In genomic region chr5:135833961-135834638, GRCh38 we compare ENCODE assay signal across 9 cellular contexts. TPM values are rescaled to one million over a fixed set of nuclear protein-coding genes. Genes with fewer than 3 reads are reported as not detected.
DNase-seq lines count a peak whose midpoint lies in the region; ATAC-seq, FAIRE-seq and TF ChIP-seq lines count a peak whose summit lies in the region.
"Had no signal": no experiment of that assay in that cellular context is flagged by ENCODE, and none has a peak within 500 bp of the region (broad histone marks: within the 10 kb centered on the region; RNA-seq: fewer than 3 reads in every experiment).

No MANE protein-coding gene starts in this region.

- no peak overlapping the region for H2AFZ ChIP-seq in OCI-LY7 (ENCODE audit: low read length)

- no peak overlapping the region for H3K4me2 ChIP-seq in OCI-LY7 (ENCODE audit: low read length)

- 4 to 9% methylated on average over 3 to 9 of the region's 16 CpGs for WGBS in gastroesophageal sphincter (ENCODE audit: low coverage in 1 of 2), 2 donors

- no peaks in the 10 kb centered on the region for H3K79me2 ChIP-seq in OCI-LY7 (ENCODE audit: insufficient read depth, low read depth, low read length)

- no peak overlapping the region for H3K4me3 ChIP-seq in OCI-LY7 (ENCODE audit: low read depth, low read length, poor library complexity, severe bottlenecking)
- H3K4me3 ChIP-seq in gastroesophageal sphincter, result peak overlapping the region in 1 of 2 donors; percentile 48
- H3K4me3 ChIP-seq in gastrocnemius medialis, result peak overlapping the region; percentile 57 to 77 (median 58)

- TF ChIP-seq CTCF in D721Med (IDR thresholded peaks at IDR 0.05; ENCODE audit: insufficient read depth, missing control alignments) (peak; percentile 59), OCI-LY7 (conservative IDR thresholded peaks at IDR 0.05; ENCODE audit: low read length) (peak; percentile 68; the same call in 1 of the 2 replicates), gastroesophageal sphincter (IDR thresholded peaks at IDR 0.05) (peak in 2 of 4 experiments; percentile 50 to 66), gastrocnemius medialis (IDR thresholded peaks at IDR 0.05 in 4 of 5, conservative IDR thresholded peaks at IDR 0.05 in 1 of 5) (peak; percentile 29 to 78 (median 69))

- FAIRE-seq in D721Med (lab: Jason Lieb, UNC), result no peak
- FAIRE-seq: colon had no signal

- no peaks in the 10 kb centered on the region for H4K20me1 ChIP-seq in OCI-LY7 (ENCODE audit: insufficient read depth, low read length)

- ATAC-seq in GM21619 (IDR thresholded peaks at IDR 0.05; ENCODE audit: unreplicated experiment), result peak; percentile 79
- ATAC-seq in gastroesophageal sphincter, result peak; percentile 75
- ATAC-seq in gastrocnemius medialis, result peak; percentile 14 to 32

- no TSS peak for BruUV-seq in OCI-LY7 (replicated peaks; lab: Mats Ljungman, UMichigan)

- H3K27me3 ChIP-seq in gastroesophageal sphincter, result peaks cover 61% of the 10 kb centered on the region
- H3K27me3 ChIP-seq in gastrocnemius medialis, result peaks cover 0 to 18% (median 4%) of the 10 kb centered on the region in 3 donors

- DNase-seq in D721Med (ENCODE audit: insufficient read length, low spot score) (no peak), OCI-LY7 (ENCODE audit: low spot score) (no peak), gastrocnemius medialis (no peak), NCI-H446 (lab: John Stamatoyannopoulos, UW) (no peak), NCI-H187 treated with DMSO at 0.1 percent for 48 hours (lab: John Stamatoyannopoulos, UW) (no peak)
- no peak for DNase-seq in stimulated activated CD4-positive, alpha-beta T cell treated with anti-CD3 and anti-CD28 coated beads, Interleukin-12 subunit alpha, Interleukin-12 subunit beta, amount 100 ng/mL, for 4 hours

- no peak for TF ChIP-seq EP300 in gastroesophageal sphincter (IDR thresholded peaks at IDR 0.05)

- CTCF ChIA-PET in OCI-LY7 (lab: Charles Lee; ENCODE audit: unreplicated experiment), result no interaction called here

- no peak overlapping the region for H3K27ac ChIP-seq in OCI-LY7 (ENCODE audit: low read depth, low read length, poor library complexity, severe bottlenecking)
- no peak overlapping the region for H3K27ac ChIP-seq in gastroesophageal sphincter
- no peak overlapping the region for H3K27ac ChIP-seq in gastrocnemius medialis

- H3K9me2 ChIP-seq in OCI-LY7 (ENCODE audit: insufficient read depth, low read length), result no peaks in the 10 kb centered on the region

- H3K4me1 ChIP-seq in OCI-LY7 (ENCODE audit: insufficient read depth, low read length, poor library complexity, severe bottlenecking), result no peaks in the 10 kb centered on the region
- peaks cover 0 to 23% (median 9%) of the 10 kb centered on the region in 3 donors for H3K4me1 ChIP-seq in gastroesophageal sphincter
- H3K4me1 ChIP-seq in gastrocnemius medialis, result peaks cover 0 to 5% of the 10 kb centered on the region in 2 donors

- no peaks in the 10 kb centered on the region for H3K9me3 ChIP-seq in OCI-LY7 (ENCODE audit: low read length)
- H3K9me3 ChIP-seq in gastroesophageal sphincter, result peaks cover 0 to 5% (median 0%) of the 10 kb centered on the region in 3 donors
- no peaks in the 10 kb centered on the region for H3K9me3 ChIP-seq in gastrocnemius medialis

- H3K36me3 ChIP-seq in OCI-LY7 (ENCODE audit: insufficient read depth, low read length), result no peaks in the 10 kb centered on the region
- no peaks in the 10 kb centered on the region for H3K36me3 ChIP-seq in gastroesophageal sphincter
- no peaks in the 10 kb centered on the region for H3K36me3 ChIP-seq in gastrocnemius medialis

- intact Hi-C loops in OCI-LY7 (cut with micrococcal nuclease; ENCODE audit: unreplicated experiment), result loop anchor here (10.0 kb wide), 1 partner anchor 369 kb away; no protein-coding TSS in a partner anchor
- intact Hi-C loops in gastrocnemius medialis (cut with DNase I; ENCODE audit: low total_unique reads), result loop anchor here (10.0 kb wide), 1 partner anchor 369 kb away; no protein-coding TSS in a partner anchor

- TF ChIP-seq POLR2A in gastroesophageal sphincter (IDR thresholded peaks at IDR 0.05) (no peak), gastrocnemius medialis (IDR thresholded peaks at IDR 0.05) (no peak)

- POLR2A ChIA-PET in OCI-LY7 (lab: Charles Lee), result no interaction called here

- in situ Hi-C loops in gastrocnemius medialis (cut with MboI; ENCODE audit: low sequenced_read_pairs in 4 of 4), result loop anchor here (5.0 to 25.0 kb wide), 4 partner anchors 272 to 372 kb away; partner anchors contain the start of gene TIFAB (in 3 of the 4)

RNA-seq across cellular contexts. Expression of gene SLC25A48, which starts 0.4 kb away (rescaled TPM):
- total RNA-seq in OCI-LY7 (2014; rRNA removed; shearing (Covaris generic)), result not detected in 2 replicates
- total RNA-seq in OCI-LY7 (2022) (not detected in 2 replicates), gastroesophageal sphincter (under 1 TPM in 1 of 4 donors, not detected in 3; 0.27 TPM), gastrocnemius medialis (1 to 10 TPM in 3 of 4 donors, under 1 TPM in 1; 0.56 to 5.2 (median 2.4) TPM)

Comparison
In these comparisons a context has a peak if more than half of its experiments do, and no peak if none do; other contexts are left out.
1. ATAC-seq: peak in every context shown above with its lines; median percentile 79 in GM21619; 75 in gastroesophageal sphincter; 23 in gastrocnemius medialis.